ENCODE assay signal across 17 cellular contexts in genomic region chr4:1598641-1599481, GRCh38.
"Had no signal": no experiment of that assay in that cellular context is flagged by ENCODE, and none has a peak within 500 bp of the region (broad histone marks: within the 10 kb centered on the region; RNA-seq: fewer than 3 reads in every experiment).

No MANE protein-coding gene starts in this region.

- DNase-seq: activated CD4-positive, alpha-beta T cell treated with anti-CD3 and anti-CD28 coated beads for 1 hour; activated T-cell treated with anti-CD3 and anti-CD28 coated beads for 4 hours; endodermal cell; foreskin melanocyte; mesendoderm; natural killer cell; stimulated activated naive CD8-positive, alpha-beta T cell treated with anti-CD3 and anti-CD28 coated beads, Interleukin-15, amount 100 ng/mL, for 72 hours; transverse colon had no signal

- H3K9ac ChIP-seq: parathyroid adenoma had no signal

- H3K4me3 ChIP-seq: cardiac muscle cell, dorsolateral prefrontal cortex, suprapubic skin, transverse colon, vagina had no signal

- H3K4me1 ChIP-seq: parathyroid adenoma, transverse colon had no signal

- H3K27ac ChIP-seq: cardiac muscle cell, dorsolateral prefrontal cortex, epithelial cell of prostate, neutrophil, parathyroid adenoma, suprapubic skin, transverse colon, vagina, VCaP had no signal

- H3K27me3 ChIP-seq: cardiac muscle cell, vagina had no signal

- H2AFZ ChIP-seq: parathyroid adenoma had no signal

- H3K36me3 ChIP-seq: cardiac muscle cell, neutrophil, suprapubic skin, transverse colon, vagina had no signal

- H3K9me3 ChIP-seq: neutrophil, suprapubic skin, transverse colon, vagina had no signal

- ATAC-seq: natural killer cell; stimulated activated naive CD8-positive, alpha-beta T cell treated with anti-CD3 and anti-CD28 coated beads, Interleukin-15, amount 100 ng/mL, for 72 hours; T-helper 17 cell had no signal
